In the genomic region with DNA sequence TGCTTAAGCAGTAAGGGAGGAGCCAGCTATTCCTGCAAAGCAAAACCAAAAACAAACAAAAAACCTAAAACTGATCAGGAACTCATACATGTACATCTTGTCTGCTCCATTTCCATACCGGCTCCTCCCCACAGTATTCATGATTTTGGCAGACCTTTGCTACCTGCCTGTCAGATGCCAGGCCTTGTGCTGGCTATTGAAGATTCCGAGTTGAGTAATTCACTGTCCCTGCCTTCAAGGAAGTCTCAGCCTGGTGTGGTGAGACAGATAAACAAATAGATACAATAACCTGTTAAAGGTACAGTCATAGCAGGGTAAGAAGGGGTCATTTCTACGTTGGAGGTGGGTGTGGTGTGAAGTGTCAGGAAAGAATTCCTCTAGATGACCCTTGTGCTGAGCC, we compare ENCODE assay signal across 1 cellular context.
TF ChIP-seq lines count a peak whose summit lies in the region.

No MANE protein-coding gene starts in this region.

TF ChIP-seq in IMR-90, 13 proteins besides CTCF, POLR2A, EP300 and RAD21 (continued from another document):
- TF ChIP-seq BHLHE40 (IDR thresholded peaks at IDR 0.05; ENCODE audit: low read depth, low read length) (no peak), MAZ (IDR thresholded peaks at IDR 0.05; ENCODE audit: borderline replicate concordance, low read depth, low read length) (no peak), MXI1 (IDR thresholded peaks at IDR 0.05; ENCODE audit: borderline replicate concordance, low read depth, low read length) (no peak), MAFK (IDR thresholded peaks at IDR 0.05; ENCODE audit: low read depth, low read length) (no peak), SMC3 (IDR thresholded peaks at IDR 0.05; ENCODE audit: low read depth, low read length) (no peak), NFE2L2 (IDR thresholded peaks at IDR 0.05; ENCODE audit: low read depth, low read length) (no peak), RCOR1 (IDR thresholded peaks at IDR 0.05; ENCODE audit: insufficient replicate concordance, low read length) (no peak), FOS (IDR thresholded peaks at IDR 0.05; ENCODE audit: low read depth, low read length) (no peak)
TF ChIP-seq in IMR-90: peak in this region for 0.
